ENCODE assay signal across 16 cellular contexts in genomic region chr16:15837761-15838160, GRCh38. TPM values are rescaled to one million over a fixed set of nuclear protein-coding genes. Genes with fewer than 3 reads are reported as not detected.
DNase-seq lines count a peak whose midpoint lies in the region; ATAC-seq and TF ChIP-seq lines count a peak whose summit lies in the region.
"Had no signal": no experiment of that assay in that cellular context is flagged by ENCODE, and none has a peak within 500 bp of the region (broad histone marks: within the 10 kb centered on the region; RNA-seq: fewer than 3 reads in every experiment).

No MANE protein-coding gene starts in this region.

- no peak for TF ChIP-seq EP300 in stomach (IDR thresholded peaks at IDR 0.05)

- no peaks in the 10 kb centered on the region for H3K36me3 Mint-ChIP-seq in central memory CD8-positive, alpha-beta T cell (ENCODE audit: insufficient read depth)

- H3K4me1 Mint-ChIP-seq in central memory CD8-positive, alpha-beta T cell, result no peaks in the 10 kb centered on the region
- H3K4me1 Mint-ChIP-seq: B cell had no signal

- no peak for DNase-seq in central memory CD8-positive, alpha-beta T cell (ENCODE audit: low spot score in 2 of 2)
- DNase-seq in stomach, result no peak
- no peak for DNase-seq in uterus
- no peak for DNase-seq in activated effector memory CD4-positive, alpha-beta T cell treated with anti-CD3 and anti-CD28 coated beads, Interleukin-2, amount 50 U/mL, for 16 hours
- no peak for DNase-seq in Right ventricle myocardium inferior (ENCODE audit: missing footprints)
- DNase-seq in stimulated activated CD4-positive, alpha-beta T cell treated with anti-CD3 and anti-CD28 coated beads, Interleukin-2, amount 100 ng/mL, for 24 hours, result no peak
- DNase-seq: C1 segment of cervical spinal cord; Calu3; CD4-positive, alpha-beta T cell; DMS79; EL had no signal

- H3K4me1 ChIP-seq in muscle layer of colon (ENCODE audit: insufficient read depth, low read length) (peaks cover 62% of the 10 kb centered on the region), stomach (peaks cover 0 to 37% (median 9%) of the 10 kb centered on the region in 4 donors), uterus (no peaks in the 10 kb centered on the region)

- no peaks in the 10 kb centered on the region for H3K9me3 Mint-ChIP-seq in central memory CD8-positive, alpha-beta T cell
- H3K9me3 Mint-ChIP-seq: CD4-positive, alpha-beta T cell had no signal

- H3K4me3 Mint-ChIP-seq in central memory CD8-positive, alpha-beta T cell, result no peak overlapping the region
- H3K4me3 Mint-ChIP-seq: B cell; CD4-positive, alpha-beta T cell had no signal

- no peaks in the 10 kb centered on the region for H3K9me3 ChIP-seq in muscle layer of colon (ENCODE audit: low read length)
- no peaks in the 10 kb centered on the region for H3K9me3 ChIP-seq in stomach
- no peaks in the 10 kb centered on the region for H3K9me3 ChIP-seq in uterus

- ATAC-seq in central memory CD8-positive, alpha-beta T cell (replicated peaks; ENCODE audit: extremely low read depth, poor library complexity, severe bottlenecking), result no peak
- no peak for ATAC-seq in Right ventricle myocardium inferior
- ATAC-seq: HCT116 had no signal

- peaks cover 17% of the 10 kb centered on the region for H3K27me3 Mint-ChIP-seq in central memory CD8-positive, alpha-beta T cell
- H3K27me3 Mint-ChIP-seq: B cell; CD4-positive, alpha-beta T cell had no signal

- peak overlapping the region; percentile 90 for H3K27ac ChIP-seq in muscle layer of colon (ENCODE audit: low read depth, low read length)
- peak overlapping the region in 3 of 5 donors; percentile 41 to 86 (median 64) for H3K27ac ChIP-seq in stomach
- H3K27ac ChIP-seq in uterus, result peak overlapping the region; percentile 75 to 85
- H3K27ac ChIP-seq: HL-60 had no signal

- peaks cover 55% of the 10 kb centered on the region for H3K36me3 ChIP-seq in muscle layer of colon (ENCODE audit: insufficient read depth, low read length)
- H3K36me3 ChIP-seq in stomach, result peaks cover 0 to 20% (median 0%) of the 10 kb centered on the region in 4 donors
- H3K36me3 ChIP-seq in uterus, result no peaks in the 10 kb centered on the region

- H3K27ac Mint-ChIP-seq in central memory CD8-positive, alpha-beta T cell (ENCODE audit: low read depth), result peak overlapping the region; percentile 62
- H3K27ac Mint-ChIP-seq: B cell; CD4-positive, alpha-beta T cell had no signal

- no peak for TF ChIP-seq POLR2A in stomach (IDR thresholded peaks at IDR 0.05)
- no peak for TF ChIP-seq POLR2A in uterus (IDR thresholded peaks at IDR 0.05)

- TF ChIP-seq CTCF in stomach (IDR thresholded peaks at IDR 0.05) (no peak), uterus (IDR thresholded peaks at IDR 0.05) (no peak)

- H3K4me3 ChIP-seq in muscle layer of colon (ENCODE audit: low read depth in 1 of 2, low read length in 2 of 2) (peak overlapping the region in 1 of 2 donors; percentile 24), stomach (no peak overlapping the region), uterus (no peak overlapping the region)

- H3K9ac ChIP-seq in muscle layer of colon (ENCODE audit: low read length), result peak overlapping the region; percentile 32

- H3K27me3 ChIP-seq in muscle layer of colon (ENCODE audit: control insufficient read depth in 1 of 2, insufficient read depth in 2 of 2, low read length in 2 of 2) (no peaks in the 10 kb centered on the region), stomach (no peaks in the 10 kb centered on the region), uterus (no peaks in the 10 kb centered on the region)

- intact Hi-C loops in stomach (cut with DNase I; ENCODE audit: low total_unique reads) (no loop called here), uterus (cut with DNase I; ENCODE audit: low total_unique reads) (no loop called here), Right ventricle myocardium inferior (cut with DNase I) (no loop called here)

- 83 to 96% (median 93%) methylated on average over 11 of the region's 11 CpGs for WGBS in stomach, 5 donors

RNA-seq across cellular contexts. Expression of gene MYH11, which starts 19.1 kb away (rescaled TPM):
- total RNA-seq in stomach, result 1,000 to 10,000 TPM in 4 of 5 donors, 100 to 1,000 TPM in 1; 496 to 3,048 (median 1,297) TPM
- polyA plus RNA-seq in stomach, result 100 to 1,000 TPM in 1 of 3 donors, 10 to 100 TPM in 2; 33.8 to 494 (median 44.0) TPM
- 1,000 to 10,000 TPM in 2 of 4 donors, 100 to 1,000 TPM in 2; 447 to 1,893 (median 822) TPM for total RNA-seq in uterus
- total RNA-seq in Right ventricle myocardium inferior, result 17.9 TPM
- total RNA-seq: CD4-positive, alpha-beta T cell; H4 had no signal

RNA-seq across cellular contexts. Expression of gene CEP20, which starts 50.6 kb away (rescaled TPM):
- total RNA-seq in stomach (10 to 100 TPM in 2 of 5 donors, 1 to 10 TPM in 3; 7.0 to 40.0 (median 8.2) TPM), uterus (100 to 1,000 TPM in 1 of 4 donors, 10 to 100 TPM in 3; 13.8 to 101 (median 47.9) TPM), Right ventricle myocardium inferior (32.0 TPM)
- polyA plus RNA-seq in stomach, result 10 to 100 TPM; 22.2 to 38.3 (median 24.0) TPM

Comparison
In these comparisons a context has a peak if more than half of its experiments do, and no peak if none do; other contexts are left out.
1. RNA of gene MYH11, which starts 19.1 kb away (total RNA-seq): 496 to 3,048 TPM in stomach and 447 to 1,893 TPM in uterus; 17.9 TPM in Right ventricle myocardium inferior (single experiment); every median in the first group is over 10 times any median in the second.
2. Peak in every context shown above with its lines, with median percentiles within 50 percentile points of each other: H3K27ac ChIP-seq.